Comparison of ENCODE assay signal across 1 cellular context in the genomic region with DNA sequence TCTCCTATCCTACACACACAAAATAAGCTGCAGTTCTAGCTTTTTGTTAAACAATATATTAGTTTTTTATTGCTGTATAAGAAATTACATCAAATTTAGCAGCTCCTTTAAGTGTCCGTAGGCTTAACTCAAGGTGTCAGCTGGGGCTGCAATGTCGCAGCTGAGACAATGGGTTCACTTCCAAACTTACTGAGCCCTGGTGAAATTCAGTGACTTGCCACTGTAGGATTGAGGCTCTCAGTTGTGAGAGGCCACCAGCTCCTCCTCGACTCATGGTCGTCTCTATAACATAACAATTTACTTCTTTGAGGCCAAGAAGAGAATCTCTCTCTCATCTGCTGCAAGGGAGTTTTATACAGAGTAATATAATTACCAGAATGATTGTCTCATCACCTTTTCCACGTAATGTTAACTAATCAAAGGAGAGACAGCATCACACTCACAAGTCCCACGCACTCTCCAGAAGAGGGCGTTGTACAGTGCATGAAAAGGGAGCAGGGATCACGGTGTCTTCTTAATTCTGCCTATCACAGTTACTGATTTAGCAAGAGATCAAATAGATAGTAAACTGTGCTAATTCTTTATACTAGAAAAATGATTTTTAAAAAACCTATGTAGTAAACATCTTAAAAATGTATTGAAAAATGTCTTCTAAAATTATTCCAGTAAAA.
TF ChIP-seq lines count a peak whose summit lies in the region.

No MANE protein-coding gene starts in this region.

TF ChIP-seq in H1, 55 proteins besides CTCF, POLR2A, EP300 and RAD21 (continued from another document):
- TF ChIP-seq, protein P1, sequence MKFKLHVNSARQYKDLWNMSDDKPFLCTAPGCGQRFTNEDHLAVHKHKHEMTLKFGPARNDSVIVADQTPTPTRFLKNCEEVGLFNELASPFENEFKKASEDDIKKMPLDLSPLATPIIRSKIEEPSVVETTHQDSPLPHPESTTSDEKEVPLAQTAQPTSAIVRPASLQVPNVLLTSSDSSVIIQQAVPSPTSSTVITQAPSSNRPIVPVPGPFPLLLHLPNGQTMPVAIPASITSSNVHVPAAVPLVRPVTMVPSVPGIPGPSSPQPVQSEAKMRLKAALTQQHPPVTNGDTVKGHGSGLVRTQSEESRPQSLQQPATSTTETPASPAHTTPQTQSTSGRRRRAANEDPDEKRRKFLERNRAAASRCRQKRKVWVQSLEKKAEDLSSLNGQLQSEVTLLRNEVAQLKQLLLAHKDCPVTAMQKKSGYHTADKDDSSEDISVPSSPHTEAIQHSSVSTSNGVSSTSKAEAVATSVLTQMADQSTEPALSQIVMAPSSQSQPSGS (IDR thresholded peaks at IDR 0.05; ENCODE audit: low read length), result no peak
- no peak for TF ChIP-seq GTF2F1 (IDR thresholded peaks at IDR 0.05; ENCODE audit: borderline replicate concordance, low read depth, low read length)
- no peak for TF ChIP-seq SIX5 (IDR thresholded peaks at IDR 0.05; ENCODE audit: low read depth, low read length)
- no peak for TF ChIP-seq POLR2AphosphoS5 (IDR thresholded peaks at IDR 0.05; ENCODE audit: low read depth, low read length)
TF ChIP-seq in H1: peak in this region for 0.
